27 cellular contexts compared by ENCODE assay signal in the genomic region with DNA sequence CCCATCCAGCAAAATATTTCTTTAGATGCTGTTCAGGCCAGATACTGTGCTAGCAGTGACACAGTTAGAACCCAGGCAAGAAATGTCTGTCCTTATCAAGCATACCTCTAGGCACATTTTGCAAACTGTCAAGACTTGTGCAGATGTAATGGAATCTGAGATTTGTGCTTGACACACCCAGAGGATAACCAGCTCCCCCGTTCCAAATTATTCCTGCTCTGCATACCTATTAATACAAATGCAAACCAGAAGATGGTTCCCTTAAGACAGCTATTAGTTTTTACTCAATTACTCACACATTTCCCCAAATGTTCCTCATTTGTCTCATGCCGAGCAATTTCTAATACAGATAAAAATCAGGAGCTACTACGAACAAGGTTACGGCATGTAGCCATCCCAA.
"Had no signal": no experiment of that assay in that cellular context is flagged by ENCODE, and none has a peak within 500 bp of the region (broad histone marks: within the 10 kb centered on the region; RNA-seq: fewer than 3 reads in every experiment).

No MANE protein-coding gene starts in this region.

- H3K9me3 ChIP-seq: esophagus squamous epithelium, gastroesophageal sphincter, heart right ventricle had no signal

- H3K27ac ChIP-seq: brain microvascular endothelial cell, gastroesophageal sphincter, heart right ventricle had no signal

- H3K4me3 ChIP-seq: esophagus squamous epithelium, gastroesophageal sphincter, heart right ventricle had no signal

- H3K27me3 ChIP-seq: brain microvascular endothelial cell, esophagus squamous epithelium, gastroesophageal sphincter, heart right ventricle had no signal

- DNase-seq: activated CD4-positive, alpha-beta memory T cell treated with anti-CD3 and anti-CD28 coated beads, Interleukin-2, amount 10 ng/mL, durations not matched to agents 7 days and 5 days; activated CD4-positive, alpha-beta T cell treated with anti-CD3 and anti-CD28 coated beads for 1 hour; activated CD4-positive, alpha-beta T cell treated with anti-CD3 and anti-CD28 coated beads for 4 hours; activated CD4-positive, alpha-beta T cell treated with anti-CD3 and anti-CD28 coated beads, Interleukin-2, amount 10 ng/mL, durations not matched to agents 7 days and 5 days; activated CD4-positive, alpha-beta T cell treated with anti-CD3 and anti-CD28 coated beads, Interleukin-2, amount 50 U/mL, for 4 hours; activated CD4-positive, CD25-positive, alpha-beta regulatory T cell; activated effector memory CD4-positive, alpha-beta T cell treated with Interleukin-2 at 50 U/mL for 16 hours; activated gamma-delta T cell treated with Interleukin-2 at 50 U/mL for 16 hours; activated naive CD4-positive, alpha-beta T cell treated with anti-CD3 and anti-CD28 coated beads, Interleukin-2, amount 50 U/mL, for 16 hours; activated naive CD4-positive, alpha-beta T cell treated with Interleukin-2 at 50 U/mL for 16 hours; activated T-cell treated with anti-CD3 and anti-CD28 coated beads, Interleukin-2, amount 50 U/mL, for 4 hours; amniotic stem cell; anterior cingulate cortex; brain microvascular endothelial cell; cortex of kidney; effector CD8-positive, alpha-beta T cell; esophagus squamous epithelium; foreskin melanocyte; heart right ventricle; T-cell; T-helper 9 cell had no signal

- H3K36me3 ChIP-seq: gastroesophageal sphincter, heart right ventricle had no signal

- ATAC-seq: activated T-cell treated with anti-CD3 and anti-CD28 coated beads, Interleukin-2, amount 50 U/mL, for 4 hours; activated T-helper 17 cell treated with anti-CD3 and anti-CD28 coated beads, Interleukin-2, amount 50 U/mL, for 72 hours; gastroesophageal sphincter; heart right ventricle; T-cell had no signal

- FAIRE-seq: astrocyte, bronchial epithelial cell, endometrium, endothelial cell of umbilical vein had no signal
